ENCODE assay signal across 2 cellular contexts in the genomic region with DNA sequence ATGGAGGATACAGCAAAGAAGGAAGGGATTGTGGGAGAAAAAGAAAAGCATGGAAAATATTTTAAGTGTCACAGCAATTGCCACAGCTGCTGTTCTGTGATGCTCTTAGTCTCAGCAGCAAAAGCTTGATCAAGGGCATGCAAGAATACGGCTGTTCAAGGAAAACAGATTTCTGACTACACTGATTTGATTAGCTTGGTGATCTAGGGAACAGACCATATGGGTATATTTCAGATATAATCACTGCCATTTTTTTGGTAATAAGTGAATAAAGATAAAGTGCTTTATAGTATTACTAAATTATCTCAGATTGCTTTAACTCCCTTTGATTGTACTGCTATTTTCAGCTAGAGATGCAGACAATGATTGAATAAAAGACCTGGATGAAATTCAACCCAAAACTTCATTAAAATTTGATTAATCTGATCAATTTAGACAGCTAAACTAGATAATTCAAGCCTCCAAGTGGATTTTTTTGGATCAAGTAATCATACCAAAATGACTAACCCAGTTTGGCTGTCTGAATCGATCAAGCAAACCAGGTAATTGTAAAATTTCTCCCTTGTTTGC.
TF ChIP-seq lines count a peak whose summit lies in the region.

No MANE protein-coding gene starts in this region.

TF ChIP-seq in SK-N-SH treated with all-trans-retinoic acid at 6 μM for 48 hours, 23 proteins besides CTCF, POLR2A, EP300 and RAD21:
- TF ChIP-seq, protein P1, sequence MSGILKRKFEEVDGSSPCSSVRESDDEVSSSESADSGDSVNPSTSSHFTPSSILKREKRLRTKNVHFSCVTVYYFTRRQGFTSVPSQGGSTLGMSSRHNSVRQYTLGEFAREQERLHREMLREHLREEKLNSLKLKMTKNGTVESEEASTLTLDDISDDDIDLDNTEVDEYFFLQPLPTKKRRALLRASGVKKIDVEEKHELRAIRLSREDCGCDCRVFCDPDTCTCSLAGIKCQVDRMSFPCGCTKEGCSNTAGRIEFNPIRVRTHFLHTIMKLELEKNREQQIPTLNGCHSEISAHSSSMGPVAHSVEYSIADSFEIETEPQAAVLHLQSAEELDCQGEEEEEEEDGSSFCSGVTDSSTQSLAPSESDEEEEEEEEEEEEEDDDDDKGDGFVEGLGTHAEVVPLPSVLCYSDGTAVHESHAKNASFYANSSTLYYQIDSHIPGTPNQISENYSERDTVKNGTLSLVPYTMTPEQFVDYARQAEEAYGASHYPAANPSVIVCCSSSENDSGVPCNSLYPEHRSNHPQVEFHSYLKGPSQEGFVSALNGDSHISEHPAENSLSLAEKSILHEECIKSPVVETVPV (CRISPR knock-in tag; IDR thresholded peaks at IDR 0.05), result no peak; the same call in 1 of the 2 replicates
- no peak for TF ChIP-seq ZNF8 (CRISPR knock-in tag; IDR thresholded peaks at IDR 0.05)
- TF ChIP-seq BACH2 (CRISPR knock-in tag; IDR thresholded peaks at IDR 0.05; ENCODE audit: borderline replicate concordance), result no peak
- TF ChIP-seq PPARA (CRISPR knock-in tag; IDR thresholded peaks at IDR 0.05; ENCODE audit: borderline replicate concordance), result no peak
- TF ChIP-seq CSDC2 (CRISPR knock-in tag; IDR thresholded peaks at IDR 0.05), result no peak
- TF ChIP-seq, protein P2, sequence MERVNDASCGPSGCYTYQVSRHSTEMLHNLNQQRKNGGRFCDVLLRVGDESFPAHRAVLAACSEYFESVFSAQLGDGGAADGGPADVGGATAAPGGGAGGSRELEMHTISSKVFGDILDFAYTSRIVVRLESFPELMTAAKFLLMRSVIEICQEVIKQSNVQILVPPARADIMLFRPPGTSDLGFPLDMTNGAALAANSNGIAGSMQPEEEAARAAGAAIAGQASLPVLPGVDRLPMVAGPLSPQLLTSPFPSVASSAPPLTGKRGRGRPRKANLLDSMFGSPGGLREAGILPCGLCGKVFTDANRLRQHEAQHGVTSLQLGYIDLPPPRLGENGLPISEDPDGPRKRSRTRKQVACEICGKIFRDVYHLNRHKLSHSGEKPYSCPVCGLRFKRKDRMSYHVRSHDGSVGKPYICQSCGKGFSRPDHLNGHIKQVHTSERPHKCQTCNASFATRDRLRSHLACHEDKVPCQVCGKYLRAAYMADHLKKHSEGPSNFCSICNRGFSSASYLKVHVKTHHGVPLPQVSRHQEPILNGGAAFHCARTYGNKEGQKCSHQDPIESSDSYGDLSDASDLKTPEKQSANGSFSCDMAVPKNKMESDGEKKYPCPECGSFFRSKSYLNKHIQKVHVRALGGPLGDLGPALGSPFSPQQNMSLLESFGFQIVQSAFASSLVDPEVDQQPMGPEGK (CRISPR knock-in tag; IDR thresholded peaks at IDR 0.05; ENCODE audit: borderline replicate concordance), result no peak; the same call in 1 of the 2 replicates
- TF ChIP-seq OSR1 (CRISPR knock-in tag; IDR thresholded peaks at IDR 0.05), result no peak
- no peak for TF ChIP-seq SNAI2 (CRISPR knock-in tag; IDR thresholded peaks at IDR 0.05)
- TF ChIP-seq ZFP3 (CRISPR knock-in tag; IDR thresholded peaks at IDR 0.05), result no peak
- TF ChIP-seq TCF4 (CRISPR knock-in tag; IDR thresholded peaks at IDR 0.05; ENCODE audit: borderline replicate concordance), result peak; percentile 97
- TF ChIP-seq TOX (CRISPR knock-in tag; IDR thresholded peaks at IDR 0.05; ENCODE audit: borderline replicate concordance), result no peak
- TF ChIP-seq ZC3H10 (CRISPR knock-in tag; IDR thresholded peaks at IDR 0.05), result peak; percentile 91
- TF ChIP-seq ESRRG (CRISPR knock-in tag; IDR thresholded peaks at IDR 0.05), result no peak
- TF ChIP-seq ZFP30 (CRISPR knock-in tag; IDR thresholded peaks at IDR 0.05), result no peak
- TF ChIP-seq, protein P3, sequence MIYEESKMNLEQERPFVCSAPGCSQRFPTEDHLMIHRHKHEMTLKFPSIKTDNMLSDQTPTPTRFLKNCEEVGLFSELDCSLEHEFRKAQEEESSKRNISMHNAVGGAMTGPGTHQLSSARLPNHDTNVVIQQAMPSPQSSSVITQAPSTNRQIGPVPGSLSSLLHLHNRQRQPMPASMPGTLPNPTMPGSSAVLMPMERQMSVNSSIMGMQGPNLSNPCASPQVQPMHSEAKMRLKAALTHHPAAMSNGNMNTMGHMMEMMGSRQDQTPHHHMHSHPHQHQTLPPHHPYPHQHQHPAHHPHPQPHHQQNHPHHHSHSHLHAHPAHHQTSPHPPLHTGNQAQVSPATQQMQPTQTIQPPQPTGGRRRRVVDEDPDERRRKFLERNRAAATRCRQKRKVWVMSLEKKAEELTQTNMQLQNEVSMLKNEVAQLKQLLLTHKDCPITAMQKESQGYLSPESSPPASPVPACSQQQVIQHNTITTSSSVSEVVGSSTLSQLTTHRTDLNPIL (CRISPR knock-in tag; IDR thresholded peaks at IDR 0.05; ENCODE audit: low read depth), result no peak
- TF ChIP-seq ISL1 (CRISPR knock-in tag; IDR thresholded peaks at IDR 0.05), result peak; percentile 83
- TF ChIP-seq, protein P4, sequence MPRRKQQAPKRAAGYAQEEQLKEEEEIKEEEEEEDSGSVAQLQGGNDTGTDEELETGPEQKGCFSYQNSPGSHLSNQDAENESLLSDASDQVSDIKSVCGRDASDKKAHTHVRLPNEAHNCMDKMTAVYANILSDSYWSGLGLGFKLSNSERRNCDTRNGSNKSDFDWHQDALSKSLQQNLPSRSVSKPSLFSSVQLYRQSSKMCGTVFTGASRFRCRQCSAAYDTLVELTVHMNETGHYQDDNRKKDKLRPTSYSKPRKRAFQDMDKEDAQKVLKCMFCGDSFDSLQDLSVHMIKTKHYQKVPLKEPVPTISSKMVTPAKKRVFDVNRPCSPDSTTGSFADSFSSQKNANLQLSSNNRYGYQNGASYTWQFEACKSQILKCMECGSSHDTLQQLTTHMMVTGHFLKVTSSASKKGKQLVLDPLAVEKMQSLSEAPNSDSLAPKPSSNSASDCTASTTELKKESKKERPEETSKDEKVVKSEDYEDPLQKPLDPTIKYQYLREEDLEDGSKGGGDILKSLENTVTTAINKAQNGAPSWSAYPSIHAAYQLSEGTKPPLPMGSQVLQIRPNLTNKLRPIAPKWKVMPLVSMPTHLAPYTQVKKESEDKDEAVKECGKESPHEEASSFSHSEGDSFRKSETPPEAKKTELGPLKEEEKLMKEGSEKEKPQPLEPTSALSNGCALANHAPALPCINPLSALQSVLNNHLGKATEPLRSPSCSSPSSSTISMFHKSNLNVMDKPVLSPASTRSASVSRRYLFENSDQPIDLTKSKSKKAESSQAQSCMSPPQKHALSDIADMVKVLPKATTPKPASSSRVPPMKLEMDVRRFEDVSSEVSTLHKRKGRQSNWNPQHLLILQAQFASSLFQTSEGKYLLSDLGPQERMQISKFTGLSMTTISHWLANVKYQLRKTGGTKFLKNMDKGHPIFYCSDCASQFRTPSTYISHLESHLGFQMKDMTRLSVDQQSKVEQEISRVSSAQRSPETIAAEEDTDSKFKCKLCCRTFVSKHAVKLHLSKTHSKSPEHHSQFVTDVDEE (CRISPR knock-in tag; IDR thresholded peaks at IDR 0.05), result no peak; the same call in 1 of the 2 replicates

TF ChIP-seq in K562, 482 proteins besides CTCF, POLR2A, EP300 and RAD21 (continued from another document):
- no peak for TF ChIP-seq ZNF586 (CRISPR knock-in tag; conservative IDR thresholded peaks at IDR 0.05)
- no peak for TF ChIP-seq NR2C1 (IDR thresholded peaks at IDR 0.05)
- no peak for TF ChIP-seq NR2C1 (tag; IDR thresholded peaks at IDR 0.05)
- TF ChIP-seq, protein P5, sequence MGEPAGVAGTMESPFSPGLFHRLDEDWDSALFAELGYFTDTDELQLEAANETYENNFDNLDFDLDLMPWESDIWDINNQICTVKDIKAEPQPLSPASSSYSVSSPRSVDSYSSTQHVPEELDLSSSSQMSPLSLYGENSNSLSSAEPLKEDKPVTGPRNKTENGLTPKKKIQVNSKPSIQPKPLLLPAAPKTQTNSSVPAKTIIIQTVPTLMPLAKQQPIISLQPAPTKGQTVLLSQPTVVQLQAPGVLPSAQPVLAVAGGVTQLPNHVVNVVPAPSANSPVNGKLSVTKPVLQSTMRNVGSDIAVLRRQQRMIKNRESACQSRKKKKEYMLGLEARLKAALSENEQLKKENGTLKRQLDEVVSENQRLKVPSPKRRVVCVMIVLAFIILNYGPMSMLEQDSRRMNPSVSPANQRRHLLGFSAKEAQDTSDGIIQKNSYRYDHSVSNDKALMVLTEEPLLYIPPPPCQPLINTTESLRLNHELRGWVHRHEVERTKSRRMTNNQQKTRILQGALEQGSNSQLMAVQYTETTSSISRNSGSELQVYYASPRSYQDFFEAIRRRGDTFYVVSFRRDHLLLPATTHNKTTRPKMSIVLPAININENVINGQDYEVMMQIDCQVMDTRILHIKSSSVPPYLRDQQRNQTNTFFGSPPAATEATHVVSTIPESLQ (CRISPR knock-in tag; IDR thresholded peaks at IDR 0.05), result no peak
- no peak for TF ChIP-seq IFI16 (CRISPR knock-in tag; IDR thresholded peaks at IDR 0.05)
- TF ChIP-seq ZNF143 (CRISPR knock-in tag; IDR thresholded peaks at IDR 0.05), result no peak
- no peak for TF ChIP-seq MYNN (IDR thresholded peaks at IDR 0.05)
- TF ChIP-seq MYNN (CRISPR knock-in tag; IDR thresholded peaks at IDR 0.05), result no peak
- TF ChIP-seq ZNF311 (CRISPR knock-in tag; IDR thresholded peaks at IDR 0.05), result no peak
- TF ChIP-seq, protein P6, sequence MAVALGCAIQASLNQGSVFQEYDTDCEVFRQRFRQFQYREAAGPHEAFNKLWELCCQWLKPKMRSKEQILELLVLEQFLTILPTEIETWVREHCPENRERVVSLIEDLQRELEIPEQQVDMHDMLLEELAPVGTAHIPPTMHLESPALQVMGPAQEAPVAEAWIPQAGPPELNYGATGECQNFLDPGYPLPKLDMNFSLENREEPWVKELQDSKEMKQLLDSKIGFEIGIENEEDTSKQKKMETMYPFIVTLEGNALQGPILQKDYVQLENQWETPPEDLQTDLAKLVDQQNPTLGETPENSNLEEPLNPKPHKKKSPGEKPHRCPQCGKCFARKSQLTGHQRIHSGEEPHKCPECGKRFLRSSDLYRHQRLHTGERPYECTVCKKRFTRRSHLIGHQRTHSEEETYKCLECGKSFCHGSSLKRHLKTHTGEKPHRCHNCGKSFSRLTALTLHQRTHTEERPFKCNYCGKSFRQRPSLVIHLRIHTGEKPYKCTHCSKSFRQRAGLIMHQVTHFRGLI (CRISPR knock-in tag; IDR thresholded peaks at IDR 0.05), result no peak
- no peak for TF ChIP-seq CBX5 (IDR thresholded peaks at IDR 0.05; ENCODE audit: borderline replicate concordance, low read depth)
- no peak for TF ChIP-seq HOXB6 (CRISPR knock-in tag; IDR thresholded peaks at IDR 0.05; ENCODE audit: borderline replicate concordance)
